2 cellular contexts compared by ENCODE assay signal in the genomic region with DNA sequence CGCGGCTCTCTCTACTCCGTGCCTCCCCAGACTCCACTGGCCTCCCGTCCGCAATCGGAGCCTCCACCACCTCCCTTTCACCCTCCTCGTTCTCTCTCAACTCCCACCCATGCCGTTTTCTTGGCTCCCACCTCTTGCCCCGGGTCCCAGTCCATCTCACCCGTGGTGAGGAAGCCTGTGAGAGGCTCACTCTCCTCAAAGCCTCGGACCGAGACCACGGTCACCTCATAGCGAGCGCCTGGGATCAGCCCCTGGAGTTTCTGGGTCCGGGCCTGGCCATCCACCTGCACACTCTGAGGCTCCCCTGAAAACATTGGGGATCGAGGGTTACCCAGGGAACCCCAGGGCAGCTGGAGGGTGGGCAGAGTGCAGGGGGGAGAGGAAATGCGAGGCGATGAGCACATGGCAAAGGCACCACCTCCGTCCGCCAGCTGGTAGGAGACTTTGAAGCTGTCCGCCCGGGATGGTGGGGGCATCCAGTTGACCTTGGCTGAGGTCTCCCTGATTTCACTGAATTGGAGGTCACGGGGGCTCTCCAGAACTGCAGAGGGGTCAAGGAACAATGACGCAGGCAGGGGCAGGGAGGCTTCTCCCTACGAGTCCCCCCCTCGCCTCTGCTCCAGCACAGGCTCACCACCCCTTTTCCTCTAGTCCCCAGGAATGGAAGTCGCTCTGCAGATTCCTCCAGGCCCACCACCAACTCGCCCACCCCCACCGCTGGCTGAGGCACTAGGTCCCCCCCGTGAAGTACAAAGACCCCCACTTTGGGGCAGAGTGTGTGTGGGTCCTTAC. TPM values are rescaled to one million over a fixed set of nuclear protein-coding genes. Genes with fewer than 3 reads are reported as not detected.
"Had no signal": no experiment of that assay in that cellular context is flagged by ENCODE, and none has a peak within 500 bp of the region (broad histone marks: within the 10 kb centered on the region; RNA-seq: fewer than 3 reads in every experiment).

No MANE protein-coding gene starts in this region.

RNA-seq across cellular contexts. Expression of a gene that starts 5.6 kb away (rescaled TPM):
- total RNA-seq: activated B cell treated with CpG ODN at 0.5 μM for 24 hours, bronchial epithelial cell had no signal
